ENCODE assay signal across 15 cellular contexts in genomic region chr1:205170532-205171269, GRCh38.
"Had no signal": no experiment of that assay in that cellular context is flagged by ENCODE, and none has a peak within 500 bp of the region (broad histone marks: within the 10 kb centered on the region; RNA-seq: fewer than 3 reads in every experiment).

No MANE protein-coding gene starts in this region.

- H3K9ac ChIP-seq: SK-N-SH had no signal

- H3K9me3 ChIP-seq: heart left ventricle, left lung, SK-N-SH, tibial artery, uterus had no signal

- DNase-seq: activated CD4-positive, alpha-beta T cell treated with anti-CD3 and anti-CD28 coated beads for 36 hours; effector CD4-positive, alpha-beta T cell; heart left ventricle; left lung; mesenchymal stem cell; SK-N-SH; stimulated activated CD4-positive, alpha-beta T cell treated with anti-CD3 and anti-CD28 coated beads, Interleukin-4, amount 100 ng/mL, for 4 hours; tibial artery; uterus; WERI-Rb-1 had no signal

- H3K4me2 ChIP-seq: SK-N-SH had no signal

- H3K27me3 Mint-ChIP-seq: activated CD4-positive, alpha-beta T cell treated with anti-CD3 and anti-CD28 coated beads for 36 hours had no signal

- H3K36me3 ChIP-seq: uterus had no signal

- H3K4me3 Mint-ChIP-seq: activated CD4-positive, alpha-beta T cell treated with anti-CD3 and anti-CD28 coated beads for 36 hours had no signal

- ATAC-seq: activated CD4-positive, alpha-beta T cell treated with anti-CD3 and anti-CD28 coated beads for 36 hours; heart left ventricle; left lung had no signal

- H3K4me3 ChIP-seq: cardiac muscle cell, coronary artery, heart left ventricle, left lung, tibial artery, uterus had no signal

- H3K27ac ChIP-seq: cardiac muscle cell, coronary artery, heart left ventricle, left lung, tibial artery, uterus, WERI-Rb-1 had no signal

- H3K4me1 ChIP-seq: uterus had no signal

- H3K27me3 ChIP-seq: cardiac muscle cell, heart left ventricle, left lung, tibial artery, uterus had no signal

- FAIRE-seq: endothelial cell of umbilical vein, frontal cortex, islet of Langerhans had no signal
